ENCODE assay signal across 2 cellular contexts in the genomic region with DNA sequence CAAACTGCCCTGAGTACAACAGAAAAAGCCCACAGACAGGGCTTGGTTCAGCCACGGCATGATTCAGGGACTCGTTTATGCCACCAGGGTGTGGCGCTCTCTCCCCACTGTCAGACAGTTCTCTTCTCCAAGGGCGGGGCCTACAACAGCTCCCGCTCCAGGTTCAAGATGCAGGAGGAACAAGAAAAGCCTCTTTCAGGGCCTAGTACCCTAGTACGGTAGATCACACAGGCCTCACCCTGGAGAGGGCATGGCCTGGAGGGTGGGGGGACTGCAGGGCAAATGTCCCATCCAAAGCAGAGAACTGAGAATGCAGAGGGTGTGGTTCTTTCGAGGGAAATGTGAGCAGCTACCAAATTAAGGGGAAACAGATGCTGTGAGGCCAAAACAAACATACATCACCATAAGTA.
TF ChIP-seq lines count a peak whose summit lies in the region.

No MANE protein-coding gene starts in this region.

TF ChIP-seq in Ishikawa, 13 proteins besides CTCF, POLR2A, EP300 and RAD21 (continued from another document):
- no peak for TF ChIP-seq YY1 (IDR thresholded peaks at IDR 0.05; ENCODE audit: low read depth)
- TF ChIP-seq, protein P1, sequence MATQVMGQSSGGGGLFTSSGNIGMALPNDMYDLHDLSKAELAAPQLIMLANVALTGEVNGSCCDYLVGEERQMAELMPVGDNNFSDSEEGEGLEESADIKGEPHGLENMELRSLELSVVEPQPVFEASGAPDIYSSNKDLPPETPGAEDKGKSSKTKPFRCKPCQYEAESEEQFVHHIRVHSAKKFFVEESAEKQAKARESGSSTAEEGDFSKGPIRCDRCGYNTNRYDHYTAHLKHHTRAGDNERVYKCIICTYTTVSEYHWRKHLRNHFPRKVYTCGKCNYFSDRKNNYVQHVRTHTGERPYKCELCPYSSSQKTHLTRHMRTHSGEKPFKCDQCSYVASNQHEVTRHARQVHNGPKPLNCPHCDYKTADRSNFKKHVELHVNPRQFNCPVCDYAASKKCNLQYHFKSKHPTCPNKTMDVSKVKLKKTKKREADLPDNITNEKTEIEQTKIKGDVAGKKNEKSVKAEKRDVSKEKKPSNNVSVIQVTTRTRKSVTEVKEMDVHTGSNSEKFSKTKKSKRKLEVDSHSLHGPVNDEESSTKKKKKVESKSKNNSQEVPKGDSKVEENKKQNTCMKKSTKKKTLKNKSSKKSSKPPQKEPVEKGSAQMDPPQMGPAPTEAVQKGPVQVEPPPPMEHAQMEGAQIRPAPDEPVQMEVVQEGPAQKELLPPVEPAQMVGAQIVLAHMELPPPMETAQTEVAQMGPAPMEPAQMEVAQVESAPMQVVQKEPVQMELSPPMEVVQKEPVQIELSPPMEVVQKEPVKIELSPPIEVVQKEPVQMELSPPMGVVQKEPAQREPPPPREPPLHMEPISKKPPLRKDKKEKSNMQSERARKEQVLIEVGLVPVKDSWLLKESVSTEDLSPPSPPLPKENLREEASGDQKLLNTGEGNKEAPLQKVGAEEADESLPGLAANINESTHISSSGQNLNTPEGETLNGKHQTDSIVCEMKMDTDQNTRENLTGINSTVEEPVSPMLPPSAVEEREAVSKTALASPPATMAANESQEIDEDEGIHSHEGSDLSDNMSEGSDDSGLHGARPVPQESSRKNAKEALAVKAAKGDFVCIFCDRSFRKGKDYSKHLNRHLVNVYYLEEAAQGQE (IDR thresholded peaks at IDR 0.05; ENCODE audit: low read depth) = no peak
- TF ChIP-seq CEBPB (IDR thresholded peaks at IDR 0.05) = no peak
- no peak for TF ChIP-seq FOXM1 (IDR thresholded peaks at IDR 0.05; ENCODE audit: borderline replicate concordance, low read depth)
- TF ChIP-seq TAF1 (IDR thresholded peaks at IDR 0.05; ENCODE audit: low read depth) = no peak
- TF ChIP-seq EGR1 (IDR thresholded peaks at IDR 0.05) = no peak
- TF ChIP-seq CREB1 (IDR thresholded peaks at IDR 0.05; ENCODE audit: low read depth) = no peak
- TF ChIP-seq ZBTB7A (IDR thresholded peaks at IDR 0.05; ENCODE audit: low read depth) = no peak
- TF ChIP-seq, protein P2, sequence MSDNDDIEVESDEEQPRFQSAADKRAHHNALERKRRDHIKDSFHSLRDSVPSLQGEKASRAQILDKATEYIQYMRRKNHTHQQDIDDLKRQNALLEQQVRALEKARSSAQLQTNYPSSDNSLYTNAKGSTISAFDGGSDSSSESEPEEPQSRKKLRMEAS (IDR thresholded peaks at IDR 0.05) = no peak

TF ChIP-seq in HepG2, 621 proteins besides CTCF, POLR2A, EP300 and RAD21 (continued from another document):
- TF ChIP-seq, protein P3, sequence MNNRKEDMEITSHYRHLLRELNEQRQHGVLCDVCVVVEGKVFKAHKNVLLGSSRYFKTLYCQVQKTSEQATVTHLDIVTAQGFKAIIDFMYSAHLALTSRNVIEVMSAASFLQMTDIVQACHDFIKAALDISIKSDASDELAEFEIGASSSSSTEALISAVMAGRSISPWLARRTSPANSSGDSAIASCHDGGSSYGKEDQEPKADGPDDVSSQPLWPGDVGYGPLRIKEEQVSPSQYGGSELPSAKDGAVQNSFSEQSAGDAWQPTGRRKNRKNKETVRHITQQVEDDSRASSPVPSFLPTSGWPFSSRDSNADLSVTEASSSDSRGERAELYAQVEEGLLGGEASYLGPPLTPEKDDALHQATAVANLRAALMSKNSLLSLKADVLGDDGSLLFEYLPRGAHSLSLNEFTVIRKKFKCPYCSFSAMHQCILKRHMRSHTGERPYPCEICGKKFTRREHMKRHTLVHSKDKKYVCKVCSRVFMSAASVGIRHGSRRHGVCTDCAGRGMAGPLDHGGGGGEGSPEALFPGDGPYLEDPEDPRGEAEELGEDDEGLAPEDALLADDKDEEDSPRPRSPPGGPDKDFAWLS (CRISPR knock-in tag; IDR thresholded peaks at IDR 0.05; ENCODE audit: borderline replicate concordance) = no peak
- TF ChIP-seq RXRA (CRISPR knock-in tag; IDR thresholded peaks at IDR 0.05) (no peak), ZNF776 (CRISPR knock-in tag; IDR thresholded peaks at IDR 0.05) (no peak), RBM22 (optimal IDR thresholded peaks at IDR 0.05; ENCODE audit: low read length) (peak; percentile 32), ZNF570 (CRISPR knock-in tag; IDR thresholded peaks at IDR 0.05; ENCODE audit: borderline replicate concordance) (no peak), SMC3 (IDR thresholded peaks at IDR 0.05; ENCODE audit: low read length) (peak; percentile 45; the same call in 1 of the 2 replicates), STAG1 (CRISPR knock-in tag; IDR thresholded peaks at IDR 0.05) (peak; percentile 65), XBP1 (CRISPR knock-in tag; IDR thresholded peaks at IDR 0.05) (no peak), ZBTB38 (CRISPR knock-in tag; IDR thresholded peaks at IDR 0.05) (no peak), ARNT (IDR thresholded peaks at IDR 0.05) (no peak), NFIB (CRISPR knock-in tag; IDR thresholded peaks at IDR 0.05; ENCODE audit: borderline replicate concordance) (no peak), ARNT2 (CRISPR knock-in tag; IDR thresholded peaks at IDR 0.05; ENCODE audit: low read depth) (no peak), FOXK2 (IDR thresholded peaks at IDR 0.05) (no peak), CEBPB (IDR thresholded peaks at IDR 0.05; ENCODE audit: borderline replicate concordance, low read depth, low read length) (no peak), KDM4B (CRISPR knock-in tag; IDR thresholded peaks at IDR 0.05) (no peak), ZNF747 (CRISPR knock-in tag; IDR thresholded peaks at IDR 0.05; ENCODE audit: borderline replicate concordance) (no peak)
- TF ChIP-seq, protein P4, sequence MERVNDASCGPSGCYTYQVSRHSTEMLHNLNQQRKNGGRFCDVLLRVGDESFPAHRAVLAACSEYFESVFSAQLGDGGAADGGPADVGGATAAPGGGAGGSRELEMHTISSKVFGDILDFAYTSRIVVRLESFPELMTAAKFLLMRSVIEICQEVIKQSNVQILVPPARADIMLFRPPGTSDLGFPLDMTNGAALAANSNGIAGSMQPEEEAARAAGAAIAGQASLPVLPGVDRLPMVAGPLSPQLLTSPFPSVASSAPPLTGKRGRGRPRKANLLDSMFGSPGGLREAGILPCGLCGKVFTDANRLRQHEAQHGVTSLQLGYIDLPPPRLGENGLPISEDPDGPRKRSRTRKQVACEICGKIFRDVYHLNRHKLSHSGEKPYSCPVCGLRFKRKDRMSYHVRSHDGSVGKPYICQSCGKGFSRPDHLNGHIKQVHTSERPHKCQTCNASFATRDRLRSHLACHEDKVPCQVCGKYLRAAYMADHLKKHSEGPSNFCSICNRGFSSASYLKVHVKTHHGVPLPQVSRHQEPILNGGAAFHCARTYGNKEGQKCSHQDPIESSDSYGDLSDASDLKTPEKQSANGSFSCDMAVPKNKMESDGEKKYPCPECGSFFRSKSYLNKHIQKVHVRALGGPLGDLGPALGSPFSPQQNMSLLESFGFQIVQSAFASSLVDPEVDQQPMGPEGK (CRISPR knock-in tag; IDR thresholded peaks at IDR 0.05) = peak; percentile 41; the same call in 1 of the 2 replicates
- TF ChIP-seq, protein P5, sequence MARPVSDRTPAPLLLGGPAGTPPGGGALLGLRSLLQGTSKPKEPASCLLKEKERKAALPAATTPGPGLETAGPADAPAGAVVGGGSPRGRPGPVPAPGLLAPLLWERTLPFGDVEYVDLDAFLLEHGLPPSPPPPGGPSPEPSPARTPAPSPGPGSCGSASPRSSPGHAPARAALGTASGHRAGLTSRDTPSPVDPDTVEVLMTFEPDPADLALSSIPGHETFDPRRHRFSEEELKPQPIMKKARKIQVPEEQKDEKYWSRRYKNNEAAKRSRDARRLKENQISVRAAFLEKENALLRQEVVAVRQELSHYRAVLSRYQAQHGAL (CRISPR knock-in tag; IDR thresholded peaks at IDR 0.05; ENCODE audit: not compliant biosample characterization) = no peak
- TF ChIP-seq, protein P6, sequence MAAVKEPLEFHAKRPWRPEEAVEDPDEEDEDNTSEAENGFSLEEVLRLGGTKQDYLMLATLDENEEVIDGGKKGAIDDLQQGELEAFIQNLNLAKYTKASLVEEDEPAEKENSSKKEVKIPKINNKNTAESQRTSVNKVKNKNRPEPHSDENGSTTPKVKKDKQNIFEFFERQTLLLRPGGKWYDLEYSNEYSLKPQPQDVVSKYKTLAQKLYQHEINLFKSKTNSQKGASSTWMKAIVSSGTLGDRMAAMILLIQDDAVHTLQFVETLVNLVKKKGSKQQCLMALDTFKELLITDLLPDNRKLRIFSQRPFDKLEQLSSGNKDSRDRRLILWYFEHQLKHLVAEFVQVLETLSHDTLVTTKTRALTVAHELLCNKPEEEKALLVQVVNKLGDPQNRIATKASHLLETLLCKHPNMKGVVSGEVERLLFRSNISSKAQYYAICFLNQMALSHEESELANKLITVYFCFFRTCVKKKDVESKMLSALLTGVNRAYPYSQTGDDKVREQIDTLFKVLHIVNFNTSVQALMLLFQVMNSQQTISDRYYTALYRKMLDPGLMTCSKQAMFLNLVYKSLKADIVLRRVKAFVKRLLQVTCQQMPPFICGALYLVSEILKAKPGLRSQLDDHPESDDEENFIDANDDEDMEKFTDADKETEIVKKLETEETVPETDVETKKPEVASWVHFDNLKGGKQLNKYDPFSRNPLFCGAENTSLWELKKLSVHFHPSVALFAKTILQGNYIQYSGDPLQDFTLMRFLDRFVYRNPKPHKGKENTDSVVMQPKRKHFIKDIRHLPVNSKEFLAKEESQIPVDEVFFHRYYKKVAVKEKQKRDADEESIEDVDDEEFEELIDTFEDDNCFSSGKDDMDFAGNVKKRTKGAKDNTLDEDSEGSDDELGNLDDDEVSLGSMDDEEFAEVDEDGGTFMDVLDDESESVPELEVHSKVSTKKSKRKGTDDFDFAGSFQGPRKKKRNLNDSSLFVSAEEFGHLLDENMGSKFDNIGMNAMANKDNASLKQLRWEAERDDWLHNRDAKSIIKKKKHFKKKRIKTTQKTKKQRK (IDR thresholded peaks at IDR 0.05; ENCODE audit: low read length) = no peak
- TF ChIP-seq, protein P7, sequence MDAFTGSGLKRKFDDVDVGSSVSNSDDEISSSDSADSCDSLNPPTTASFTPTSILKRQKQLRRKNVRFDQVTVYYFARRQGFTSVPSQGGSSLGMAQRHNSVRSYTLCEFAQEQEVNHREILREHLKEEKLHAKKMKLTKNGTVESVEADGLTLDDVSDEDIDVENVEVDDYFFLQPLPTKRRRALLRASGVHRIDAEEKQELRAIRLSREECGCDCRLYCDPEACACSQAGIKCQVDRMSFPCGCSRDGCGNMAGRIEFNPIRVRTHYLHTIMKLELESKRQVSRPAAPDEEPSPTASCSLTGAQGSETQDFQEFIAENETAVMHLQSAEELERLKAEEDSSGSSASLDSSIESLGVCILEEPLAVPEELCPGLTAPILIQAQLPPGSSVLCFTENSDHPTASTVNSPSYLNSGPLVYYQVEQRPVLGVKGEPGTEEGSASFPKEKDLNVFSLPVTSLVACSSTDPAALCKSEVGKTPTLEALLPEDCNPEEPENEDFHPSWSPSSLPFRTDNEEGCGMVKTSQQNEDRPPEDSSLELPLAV (CRISPR knock-in tag; conservative IDR thresholded peaks at IDR 0.05; ENCODE audit: low read depth) = no peak
